1 cellular context compared by ENCODE assay signal in genomic region chr12:57737467-57738141, GRCh38.
TF ChIP-seq lines count a peak whose summit lies in the region.

No MANE protein-coding gene starts in this region.

TF ChIP-seq in SK-N-SH, 30 proteins besides CTCF, POLR2A, EP300 and RAD21 (continued from another document):
- TF ChIP-seq IRF3 (IDR thresholded peaks at IDR 0.05; ENCODE audit: low read depth, low read length), result no peak
- TF ChIP-seq FOXM1 (IDR thresholded peaks at IDR 0.05; ENCODE audit: low read depth), result no peak
- TF ChIP-seq FOXJ3 (CRISPR knock-in tag; IDR thresholded peaks at IDR 0.05), result no peak
- no peak for TF ChIP-seq TCF12 (IDR thresholded peaks at IDR 0.05)
- TF ChIP-seq RFX5 (IDR thresholded peaks at IDR 0.05; ENCODE audit: low read length), result no peak
- no peak for TF ChIP-seq POLR2AphosphoS5 (IDR thresholded peaks at IDR 0.05; ENCODE audit: low read depth, low read length)
- TF ChIP-seq MXI1 (IDR thresholded peaks at IDR 0.05; ENCODE audit: low read depth, low read length), result no peak
- no peak for TF ChIP-seq USF1 (IDR thresholded peaks at IDR 0.05; ENCODE audit: borderline replicate concordance, low read depth)
- no peak for TF ChIP-seq USF2 (IDR thresholded peaks at IDR 0.05; ENCODE audit: borderline replicate concordance, low read depth, low read length)
- TF ChIP-seq RXRA (IDR thresholded peaks at IDR 0.05; ENCODE audit: borderline replicate concordance, low read depth), result no peak
- no peak for TF ChIP-seq CHD2 (IDR thresholded peaks at IDR 0.05; ENCODE audit: low read length, partially characterized antibody)
